ENCODE assay signal across 1 cellular context in genomic region chr3:3125977-3126376, GRCh38.
TF ChIP-seq lines count a peak whose summit lies in the region.

No MANE protein-coding gene starts in this region.

TF ChIP-seq in HepG2, 621 proteins besides CTCF, POLR2A, EP300 and RAD21:
- TF ChIP-seq KLF6 (CRISPR knock-in tag; IDR thresholded peaks at IDR 0.05) (no peak), ZNF558 (CRISPR knock-in tag; IDR thresholded peaks at IDR 0.05; ENCODE audit: borderline replicate concordance) (0 out of 2 replicates have a peak, but pooled peaks have one; percentile 6), BCLAF1 (IDR thresholded peaks at IDR 0.05) (no peak), ZNF746 (CRISPR knock-in tag; IDR thresholded peaks at IDR 0.05) (no peak; the same call in 1 of the 2 replicates), ZNF441 (CRISPR knock-in tag; IDR thresholded peaks at IDR 0.05; ENCODE audit: borderline replicate concordance) (peak; percentile 15; the same call in 1 of the 2 replicates), ZNF75D (CRISPR knock-in tag; IDR thresholded peaks at IDR 0.05; ENCODE audit: borderline replicate concordance) (no peak), ZBTB40 (IDR thresholded peaks at IDR 0.05) (no peak), ZBTB40 (CRISPR knock-in tag; IDR thresholded peaks at IDR 0.05) (no peak), ZBTB38 (CRISPR knock-in tag; IDR thresholded peaks at IDR 0.05) (peak; percentile 66; the same call in 1 of the 2 replicates), MAX (IDR thresholded peaks at IDR 0.05) (no peak), ZNF761 (CRISPR knock-in tag; conservative IDR thresholded peaks at IDR 0.05) (no peak), ZNF615 (CRISPR knock-in tag; IDR thresholded peaks at IDR 0.05; ENCODE audit: borderline replicate concordance) (no peak), ZNF276 (CRISPR knock-in tag; IDR thresholded peaks at IDR 0.05; ENCODE audit: low read depth) (no peak), ARHGAP35 (CRISPR knock-in tag; IDR thresholded peaks at IDR 0.05; ENCODE audit: borderline replicate concordance) (no peak), ZNF670 (CRISPR knock-in tag; IDR thresholded peaks at IDR 0.05; ENCODE audit: borderline replicate concordance) (peak; percentile 8; the same call in 1 of the 2 replicates)
